In genomic region chr11:12312132-12312531, GRCh38 we compare ENCODE assay signal across 9 cellular contexts.
"Had no signal": no experiment of that assay in that cellular context is flagged by ENCODE, and none has a peak within 500 bp of the region (broad histone marks: within the 10 kb centered on the region; RNA-seq: fewer than 3 reads in every experiment).

No MANE protein-coding gene starts in this region.

- H2AFZ ChIP-seq: GM23338 had no signal

- FAIRE-seq: H1, H54, HepG2 had no signal

- DNase-seq: H9, HCEC 1CT, KBM-7 had no signal

- H3K27ac ChIP-seq: HL-60, KMS-11 had no signal

- H3K4me2 ChIP-seq: GM23338, KMS-11 had no signal

- H3K4me3 ChIP-seq: GM23338 had no signal

- H3K9ac ChIP-seq: KMS-11 had no signal

- ATAC-seq: GM23338, HepG2 had no signal
